27 cellular contexts compared by ENCODE assay signal in the genomic region with DNA sequence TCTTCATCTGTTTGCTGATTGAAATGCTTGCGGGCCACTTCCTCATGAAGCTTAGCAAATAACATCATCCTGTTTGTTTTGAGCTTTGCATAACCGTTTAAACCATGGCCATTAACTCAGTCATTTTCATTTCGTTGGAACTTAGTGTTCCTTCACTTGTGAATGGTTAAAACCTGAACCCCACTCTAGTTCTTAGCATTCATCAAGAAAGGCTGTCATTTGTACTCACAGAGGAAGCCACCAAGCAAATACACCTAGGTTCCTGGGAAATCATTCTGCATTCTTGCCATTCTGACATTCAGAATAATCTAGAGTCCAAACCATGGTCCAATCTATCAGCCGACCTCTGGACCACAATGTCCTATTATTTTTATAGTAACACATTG. TPM values are rescaled to one million over a fixed set of nuclear protein-coding genes. Genes with fewer than 3 reads are reported as not detected.
DNase-seq lines count a peak whose midpoint lies in the region; ATAC-seq, FAIRE-seq and TF ChIP-seq lines count a peak whose summit lies in the region.
"Had no signal": no experiment of that assay in that cellular context is flagged by ENCODE, and none has a peak within 500 bp of the region (broad histone marks: within the 10 kb centered on the region; RNA-seq: fewer than 3 reads in every experiment).

No MANE protein-coding gene starts in this region.

- H3K4me1 ChIP-seq in upper lobe of right lung: no peaks in the 10 kb centered on the region

- TF ChIP-seq CTCF in VCaP (conservative IDR thresholded peaks at IDR 0.05) (no peak), upper lobe of right lung (IDR thresholded peaks at IDR 0.05) (no peak)

- no peaks in the 10 kb centered on the region for H3K9me3 ChIP-seq in upper lobe of right lung
- H3K9me3 ChIP-seq: BLaER1, SK-N-SH had no signal

- peak; percentile 33 for FAIRE-seq in GM19239 (lab: Jason Lieb, UNC)
- FAIRE-seq: G401.6, GM12892 had no signal

- DNase-seq in GM19239 (ENCODE audit: insufficient read length, low spot score) (no peak), left lobe of liver (ENCODE audit: low spot score) (no peak), upper lobe of right lung (no peak), cerebellar cortex (ENCODE audit: low spot score) (no peak), SKM-1 treated with dmso at 0.1 percent for 144 hours (lab: John Stamatoyannopoulos, UW; ENCODE audit: unreplicated experiment) (no peak), putamen (ENCODE audit: low spot score) (no peak)
- DNase-seq: ACHN; CD4-positive, alpha-beta T cell; GOT3; HCEC 1CT; KBM-7; NCI-H1092 treated with DMSO at 0.1 percent for 48 hours; NCI-H1436 treated with DMSO at 0.1 percent for 48 hours; NCI-H1930; NCI-H2227 treated with DMSO at 0.1 percent for 48 hours; NCI-H510A; NCI-H774; NK-92 treated with Interleukin-12 subunit alpha and Interleukin-12 subunit beta, amount 100 ng/mL, for 24 hours; SIG-M5; SK-N-SH had no signal

- intact Hi-C loops in upper lobe of right lung (cut with DNase I): no loop called here

- H3K36me3 ChIP-seq in upper lobe of right lung: no peaks in the 10 kb centered on the region
- H3K36me3 ChIP-seq: BLaER1 had no signal

- H3K27me3 ChIP-seq in upper lobe of right lung: no peaks in the 10 kb centered on the region
- H3K27me3 ChIP-seq: BLaER1 had no signal

- no peak overlapping the region for H3K4me3 ChIP-seq in upper lobe of right lung
- H3K4me3 ChIP-seq: BLaER1 had no signal

- ATAC-seq in left lobe of liver (peak; percentile 57), upper lobe of right lung (peak; percentile 34)
- ATAC-seq: Panc1 had no signal

- H3K27ac ChIP-seq in VCaP (peak overlapping the region; percentile 52), upper lobe of right lung (no peak overlapping the region)
- H3K27ac ChIP-seq: BLaER1, HL-60 had no signal

RNA-seq across cellular contexts. Expression of gene TAT, which starts 8.4 kb away (rescaled TPM):
- 2,689 TPM for total RNA-seq in left lobe of liver
- not detected for total RNA-seq in upper lobe of right lung
- total RNA-seq: CD4-positive, alpha-beta T cell; Daoy had no signal

RNA-seq across cellular contexts. Expression of gene MARVELD3, which starts 40.7 kb away (rescaled TPM):
- total RNA-seq in left lobe of liver: 6.0 TPM
- total RNA-seq in upper lobe of right lung: 6.9 TPM
- total RNA-seq: CD4-positive, alpha-beta T cell had no signal

RNA-seq across cellular contexts. Expression of gene CHST4, which starts 59.1 kb away (rescaled TPM):
- total RNA-seq in left lobe of liver (3.9 TPM), upper lobe of right lung (0.38 TPM)
- total RNA-seq: CD4-positive, alpha-beta T cell had no signal

Comparison
In these comparisons a context has a peak if more than half of its experiments do, and no peak if none do; other contexts are left out.
1. RNA of gene TAT, which starts 8.4 kb away (total RNA-seq): 2,689 TPM in left lobe of liver (single experiment); not detected in upper lobe of right lung (single experiment); every median in the first group is over 1,000 times any median in the second.